34 cellular contexts compared by ENCODE assay signal in genomic region chr22:38050720-38051119, GRCh38. TPM values are rescaled to one million over a fixed set of nuclear protein-coding genes. Genes with fewer than 3 reads are reported as not detected.
"Had no signal": no experiment of that assay in that cellular context is flagged by ENCODE, and none has a peak within 500 bp of the region (broad histone marks: within the 10 kb centered on the region; RNA-seq: fewer than 3 reads in every experiment).

No MANE protein-coding gene starts in this region.

- H3K36me3 Mint-ChIP-seq: activated CD4-positive, alpha-beta memory T cell treated with anti-CD3 and anti-CD28 coated beads for 36 hours; activated naive CD4-positive, alpha-beta T cell treated with anti-CD3 and anti-CD28 coated beads, Interleukin-2, amount 10 ng/mL, durations not matched to agents 7 days and 5 days; activated naive CD8-positive, alpha-beta T cell treated with anti-CD3 and anti-CD28 coated beads, Interleukin-2, amount 10 ng/mL, durations not matched to agents 7 days and 5 days; naive thymus-derived CD4-positive, alpha-beta T cell; stimulated activated memory B cell treated with anti-CD40 and anti-IgM and Interleukin-4, amounts not matched to agents 10 μg/mL and 1 μg/mL and 100 μg/mL, for 72 hours had no signal

- H3K9me3 ChIP-seq: right lobe of liver, SK-N-SH, suprapubic skin, uterus had no signal

- H3K9ac ChIP-seq: SK-N-SH had no signal

- H3K4me3 Mint-ChIP-seq: activated CD4-positive, alpha-beta memory T cell treated with anti-CD3 and anti-CD28 coated beads for 36 hours; activated CD4-positive, alpha-beta T cell treated with anti-CD3 and anti-CD28 coated beads, Interleukin-2, amount 10 ng/mL, durations not matched to agents 24 days and 14 days; activated naive CD4-positive, alpha-beta T cell treated with anti-CD3 and anti-CD28 coated beads, Interleukin-2, amount 10 ng/mL, durations not matched to agents 7 days and 5 days; activated naive CD8-positive, alpha-beta T cell treated with anti-CD3 and anti-CD28 coated beads, Interleukin-2, amount 10 ng/mL, durations not matched to agents 7 days and 5 days; activated T-helper 1 cell treated with anti-CD3 and anti-CD28 coated beads, Interleukin-12 subunit alpha, Interleukin-12 subunit beta, Interleukin-2, Interleukin-4 antibody, amounts not matched to agents 30 ng/mL and 10 ng/mL and 1 ng/mL, durations not matched to agents 14 hours and 24 hours and 36 hours; naive thymus-derived CD4-positive, alpha-beta T cell; stimulated activated memory B cell treated with anti-CD40 and anti-IgM and Interleukin-4, amounts not matched to agents 10 μg/mL and 1 μg/mL and 100 μg/mL, for 72 hours; stimulated activated naive CD8-positive, alpha-beta T cell treated with anti-CD3 and anti-CD28 coated beads, Interleukin-15, amount 100 ng/mL, for 72 hours; T-helper 1 cell treated with Interleukin-12 subunit alpha and Interleukin-12 subunit beta and Interleukin-4 antibody, amounts not matched to agents 30 μg/mL and 1 μg/mL, for 36 hours had no signal

- H3K27ac ChIP-seq: right lobe of liver, suprapubic skin, uterus, VCaP had no signal

- H3K4me1 ChIP-seq: right lobe of liver, uterus had no signal

- H3K4me1 Mint-ChIP-seq: activated naive CD8-positive, alpha-beta T cell treated with anti-CD3 and anti-CD28 coated beads, Interleukin-2, amount 10 ng/mL, durations not matched to agents 7 days and 5 days had no signal

- H3K4me3 ChIP-seq: right lobe of liver, suprapubic skin, uterus had no signal

- H3K9me3 Mint-ChIP-seq: activated CD4-positive, alpha-beta memory T cell treated with anti-CD3 and anti-CD28 coated beads for 36 hours; activated CD4-positive, alpha-beta T cell treated with anti-CD3 and anti-CD28 coated beads, Interleukin-2, amount 10 ng/mL, durations not matched to agents 24 days and 14 days; activated naive CD4-positive, alpha-beta T cell treated with anti-CD3 and anti-CD28 coated beads, Interleukin-2, amount 10 ng/mL, durations not matched to agents 7 days and 5 days; activated naive CD8-positive, alpha-beta T cell treated with anti-CD3 and anti-CD28 coated beads, Interleukin-2, amount 10 ng/mL, durations not matched to agents 7 days and 5 days; activated T-helper 1 cell treated with anti-CD3 and anti-CD28 coated beads, Interleukin-12 subunit alpha, Interleukin-12 subunit beta, Interleukin-2, Interleukin-4 antibody, amounts not matched to agents 30 ng/mL and 10 ng/mL and 1 ng/mL, durations not matched to agents 14 hours and 24 hours and 36 hours; naive thymus-derived CD4-positive, alpha-beta T cell; stimulated activated memory B cell treated with anti-CD40 and anti-IgM and Interleukin-4, amounts not matched to agents 10 μg/mL and 1 μg/mL and 100 μg/mL, for 72 hours; stimulated activated naive CD8-positive, alpha-beta T cell treated with anti-CD3 and anti-CD28 coated beads, Interleukin-15, amount 100 ng/mL, for 72 hours; T-helper 1 cell treated with Interleukin-12 subunit alpha and Interleukin-12 subunit beta and Interleukin-4 antibody, amounts not matched to agents 30 μg/mL and 1 μg/mL, for 36 hours had no signal

- DNase-seq: activated CD4-positive, alpha-beta memory T cell treated with anti-CD3 and anti-CD28 coated beads for 36 hours; activated CD4-positive, alpha-beta T cell treated with anti-CD3 and anti-CD28 coated beads, Interleukin-2, amount 10 ng/mL, durations not matched to agents 24 days and 14 days; activated CD8-positive, alpha-beta memory T cell treated with anti-CD3 and anti-CD28 coated beads, Interleukin-2, amount 50 U/mL, for 4 hours; activated gamma-delta T cell; activated naive CD4-positive, alpha-beta T cell treated with anti-CD3 and anti-CD28 coated beads, Interleukin-2, amount 10 ng/mL, durations not matched to agents 7 days and 5 days; activated naive CD8-positive, alpha-beta T cell treated with anti-CD3 and anti-CD28 coated beads, Interleukin-2, amount 10 ng/mL, durations not matched to agents 7 days and 5 days; activated T-cell treated with anti-CD3 and anti-CD28 coated beads, Interleukin-2, amount 50 U/mL, for 1 hour; central memory CD4-positive, alpha-beta T cell; dermis blood vessel endothelial cell; effector memory CD4-positive, alpha-beta T cell; erythroblast; left colon; naive thymus-derived CD4-positive, alpha-beta T cell; right lobe of liver; SK-N-SH; small intestine; stimulated activated CD4-positive, alpha-beta T cell treated with anti-CD3 and anti-CD28 coated beads, Interleukin-4, amount 100 ng/mL, for 4 hours; stimulated activated CD8-positive, alpha-beta memory T cell treated with anti-CD3 and anti-CD28 coated beads, Interleukin-4, amount 100 ng/mL, for 48 hours; stimulated activated naive CD8-positive, alpha-beta T cell treated with anti-CD3 and anti-CD28 coated beads, Interleukin-15, amount 100 ng/mL, for 72 hours; SW 1271; T-helper 9 cell; trophoblast cell; uterus had no signal

- H3K27me3 ChIP-seq: right lobe of liver, suprapubic skin, uterus had no signal

- ATAC-seq: activated CD4-positive, CD25-positive, alpha-beta regulatory T cell treated with anti-CD3 and anti-CD28 coated beads, Interleukin-2, amount 50 U/mL, for 24 hours; left colon; naive thymus-derived CD4-positive, alpha-beta T cell; right lobe of liver; stimulated activated memory B cell treated with anti-CD40 and anti-IgM and Interleukin-4, amounts not matched to agents 10 μg/mL and 1 μg/mL and 100 μg/mL, for 72 hours; stimulated activated naive CD8-positive, alpha-beta T cell treated with anti-CD3 and anti-CD28 coated beads, Interleukin-15, amount 100 ng/mL, for 72 hours had no signal

- H3K36me3 ChIP-seq: right lobe of liver, suprapubic skin, uterus had no signal

- H3K27ac Mint-ChIP-seq: activated CD4-positive, alpha-beta memory T cell treated with anti-CD3 and anti-CD28 coated beads for 36 hours; activated CD4-positive, alpha-beta T cell treated with anti-CD3 and anti-CD28 coated beads, Interleukin-2, amount 10 ng/mL, durations not matched to agents 24 days and 14 days; activated naive CD4-positive, alpha-beta T cell treated with anti-CD3 and anti-CD28 coated beads, Interleukin-2, amount 10 ng/mL, durations not matched to agents 7 days and 5 days; activated naive CD8-positive, alpha-beta T cell treated with anti-CD3 and anti-CD28 coated beads, Interleukin-2, amount 10 ng/mL, durations not matched to agents 7 days and 5 days; activated T-helper 1 cell treated with anti-CD3 and anti-CD28 coated beads, Interleukin-12 subunit alpha, Interleukin-12 subunit beta, Interleukin-2, Interleukin-4 antibody, amounts not matched to agents 30 ng/mL and 10 ng/mL and 1 ng/mL, durations not matched to agents 14 hours and 24 hours and 36 hours; naive thymus-derived CD4-positive, alpha-beta T cell; stimulated activated memory B cell treated with anti-CD40 and anti-IgM and Interleukin-4, amounts not matched to agents 10 μg/mL and 1 μg/mL and 100 μg/mL, for 72 hours; stimulated activated naive CD8-positive, alpha-beta T cell treated with anti-CD3 and anti-CD28 coated beads, Interleukin-15, amount 100 ng/mL, for 72 hours; T-helper 1 cell treated with Interleukin-12 subunit alpha and Interleukin-12 subunit beta and Interleukin-4 antibody, amounts not matched to agents 30 μg/mL and 1 μg/mL, for 36 hours had no signal

RNA-seq across cellular contexts. Expression of gene SLC16A8, which starts 33.3 kb away (rescaled TPM):
- total RNA-seq: activated CD4-positive, alpha-beta T cell treated with anti-CD3 and anti-CD28 coated beads, Interleukin-2, amount 10 ng/mL, durations not matched to agents 24 days and 14 days; activated naive CD8-positive, alpha-beta T cell treated with anti-CD3 and anti-CD28 coated beads, Interleukin-2, amount 10 ng/mL, durations not matched to agents 7 days and 5 days; dermis blood vessel endothelial cell; fibroblast of villous mesenchyme; left colon; naive thymus-derived CD4-positive, alpha-beta T cell; right lobe of liver; suprapubic skin had no signal
- polyA plus RNA-seq: fibroblast of lung; keratinocyte; naive thymus-derived CD4-positive, alpha-beta T cell; neural cell; SK-N-SH had no signal

RNA-seq across cellular contexts. Expression of gene BAIAP2L2, which starts 59.8 kb away (rescaled TPM):
- total RNA-seq: dermis blood vessel endothelial cell, occipital lobe had no signal
- polyA plus RNA-seq: naive thymus-derived CD4-positive, alpha-beta T cell had no signal
